In genomic region chr4:8524595-8525382, GRCh38 we compare ENCODE assay signal across 1 cellular context.
TF ChIP-seq lines count a peak whose summit lies in the region.

No MANE protein-coding gene starts in this region.

TF ChIP-seq in H1, 55 proteins besides CTCF, POLR2A, EP300 and RAD21:
- TF ChIP-seq KDM1A (IDR thresholded peaks at IDR 0.05; ENCODE audit: borderline replicate concordance, low read length) (no peak), CREB1 (IDR thresholded peaks at IDR 0.05) (no peak), TAF7 (optimal IDR thresholded peaks at IDR 0.05; ENCODE audit: borderline replicate concordance, low read depth, low read length) (no peak), SP2 (IDR thresholded peaks at IDR 0.05; ENCODE audit: low read length) (no peak), SIX5 (IDR thresholded peaks at IDR 0.05; ENCODE audit: low read depth, low read length) (no peak), SUZ12 (IDR thresholded peaks at IDR 0.05; ENCODE audit: low read length) (no peak)
